1 cellular context compared by ENCODE assay signal in genomic region chr12:120640840-120641833, GRCh38.
TF ChIP-seq lines count a peak whose summit lies in the region.

No MANE protein-coding gene starts in this region.

TF ChIP-seq in H1, 55 proteins besides CTCF, POLR2A, EP300 and RAD21:
- no peak for TF ChIP-seq CREB1 (IDR thresholded peaks at IDR 0.05)
- TF ChIP-seq, protein P1, sequence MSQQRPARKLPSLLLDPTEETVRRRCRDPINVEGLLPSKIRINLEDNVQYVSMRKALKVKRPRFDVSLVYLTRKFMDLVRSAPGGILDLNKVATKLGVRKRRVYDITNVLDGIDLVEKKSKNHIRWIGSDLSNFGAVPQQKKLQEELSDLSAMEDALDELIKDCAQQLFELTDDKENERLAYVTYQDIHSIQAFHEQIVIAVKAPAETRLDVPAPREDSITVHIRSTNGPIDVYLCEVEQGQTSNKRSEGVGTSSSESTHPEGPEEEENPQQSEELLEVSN (IDR thresholded peaks at IDR 0.05): peak; percentile 68
- peak; percentile 33 for TF ChIP-seq CTBP2 (IDR thresholded peaks at IDR 0.05; ENCODE audit: borderline replicate concordance, insufficient read depth, insufficient read length, low read length)
- TF ChIP-seq SIN3A (conservative IDR thresholded peaks at IDR 0.05 in 1 of 2, IDR thresholded peaks at IDR 0.05 in 1 of 2; ENCODE audit: low read depth in 1 of 2, low read length in 2 of 2): peak; percentile 85 to 94; a peak in 3 of 4 replicates
- TF ChIP-seq KDM4A (IDR thresholded peaks at IDR 0.05; ENCODE audit: low read depth, low read length, severe bottlenecking): peak; percentile 74
- TF ChIP-seq, protein P2, sequence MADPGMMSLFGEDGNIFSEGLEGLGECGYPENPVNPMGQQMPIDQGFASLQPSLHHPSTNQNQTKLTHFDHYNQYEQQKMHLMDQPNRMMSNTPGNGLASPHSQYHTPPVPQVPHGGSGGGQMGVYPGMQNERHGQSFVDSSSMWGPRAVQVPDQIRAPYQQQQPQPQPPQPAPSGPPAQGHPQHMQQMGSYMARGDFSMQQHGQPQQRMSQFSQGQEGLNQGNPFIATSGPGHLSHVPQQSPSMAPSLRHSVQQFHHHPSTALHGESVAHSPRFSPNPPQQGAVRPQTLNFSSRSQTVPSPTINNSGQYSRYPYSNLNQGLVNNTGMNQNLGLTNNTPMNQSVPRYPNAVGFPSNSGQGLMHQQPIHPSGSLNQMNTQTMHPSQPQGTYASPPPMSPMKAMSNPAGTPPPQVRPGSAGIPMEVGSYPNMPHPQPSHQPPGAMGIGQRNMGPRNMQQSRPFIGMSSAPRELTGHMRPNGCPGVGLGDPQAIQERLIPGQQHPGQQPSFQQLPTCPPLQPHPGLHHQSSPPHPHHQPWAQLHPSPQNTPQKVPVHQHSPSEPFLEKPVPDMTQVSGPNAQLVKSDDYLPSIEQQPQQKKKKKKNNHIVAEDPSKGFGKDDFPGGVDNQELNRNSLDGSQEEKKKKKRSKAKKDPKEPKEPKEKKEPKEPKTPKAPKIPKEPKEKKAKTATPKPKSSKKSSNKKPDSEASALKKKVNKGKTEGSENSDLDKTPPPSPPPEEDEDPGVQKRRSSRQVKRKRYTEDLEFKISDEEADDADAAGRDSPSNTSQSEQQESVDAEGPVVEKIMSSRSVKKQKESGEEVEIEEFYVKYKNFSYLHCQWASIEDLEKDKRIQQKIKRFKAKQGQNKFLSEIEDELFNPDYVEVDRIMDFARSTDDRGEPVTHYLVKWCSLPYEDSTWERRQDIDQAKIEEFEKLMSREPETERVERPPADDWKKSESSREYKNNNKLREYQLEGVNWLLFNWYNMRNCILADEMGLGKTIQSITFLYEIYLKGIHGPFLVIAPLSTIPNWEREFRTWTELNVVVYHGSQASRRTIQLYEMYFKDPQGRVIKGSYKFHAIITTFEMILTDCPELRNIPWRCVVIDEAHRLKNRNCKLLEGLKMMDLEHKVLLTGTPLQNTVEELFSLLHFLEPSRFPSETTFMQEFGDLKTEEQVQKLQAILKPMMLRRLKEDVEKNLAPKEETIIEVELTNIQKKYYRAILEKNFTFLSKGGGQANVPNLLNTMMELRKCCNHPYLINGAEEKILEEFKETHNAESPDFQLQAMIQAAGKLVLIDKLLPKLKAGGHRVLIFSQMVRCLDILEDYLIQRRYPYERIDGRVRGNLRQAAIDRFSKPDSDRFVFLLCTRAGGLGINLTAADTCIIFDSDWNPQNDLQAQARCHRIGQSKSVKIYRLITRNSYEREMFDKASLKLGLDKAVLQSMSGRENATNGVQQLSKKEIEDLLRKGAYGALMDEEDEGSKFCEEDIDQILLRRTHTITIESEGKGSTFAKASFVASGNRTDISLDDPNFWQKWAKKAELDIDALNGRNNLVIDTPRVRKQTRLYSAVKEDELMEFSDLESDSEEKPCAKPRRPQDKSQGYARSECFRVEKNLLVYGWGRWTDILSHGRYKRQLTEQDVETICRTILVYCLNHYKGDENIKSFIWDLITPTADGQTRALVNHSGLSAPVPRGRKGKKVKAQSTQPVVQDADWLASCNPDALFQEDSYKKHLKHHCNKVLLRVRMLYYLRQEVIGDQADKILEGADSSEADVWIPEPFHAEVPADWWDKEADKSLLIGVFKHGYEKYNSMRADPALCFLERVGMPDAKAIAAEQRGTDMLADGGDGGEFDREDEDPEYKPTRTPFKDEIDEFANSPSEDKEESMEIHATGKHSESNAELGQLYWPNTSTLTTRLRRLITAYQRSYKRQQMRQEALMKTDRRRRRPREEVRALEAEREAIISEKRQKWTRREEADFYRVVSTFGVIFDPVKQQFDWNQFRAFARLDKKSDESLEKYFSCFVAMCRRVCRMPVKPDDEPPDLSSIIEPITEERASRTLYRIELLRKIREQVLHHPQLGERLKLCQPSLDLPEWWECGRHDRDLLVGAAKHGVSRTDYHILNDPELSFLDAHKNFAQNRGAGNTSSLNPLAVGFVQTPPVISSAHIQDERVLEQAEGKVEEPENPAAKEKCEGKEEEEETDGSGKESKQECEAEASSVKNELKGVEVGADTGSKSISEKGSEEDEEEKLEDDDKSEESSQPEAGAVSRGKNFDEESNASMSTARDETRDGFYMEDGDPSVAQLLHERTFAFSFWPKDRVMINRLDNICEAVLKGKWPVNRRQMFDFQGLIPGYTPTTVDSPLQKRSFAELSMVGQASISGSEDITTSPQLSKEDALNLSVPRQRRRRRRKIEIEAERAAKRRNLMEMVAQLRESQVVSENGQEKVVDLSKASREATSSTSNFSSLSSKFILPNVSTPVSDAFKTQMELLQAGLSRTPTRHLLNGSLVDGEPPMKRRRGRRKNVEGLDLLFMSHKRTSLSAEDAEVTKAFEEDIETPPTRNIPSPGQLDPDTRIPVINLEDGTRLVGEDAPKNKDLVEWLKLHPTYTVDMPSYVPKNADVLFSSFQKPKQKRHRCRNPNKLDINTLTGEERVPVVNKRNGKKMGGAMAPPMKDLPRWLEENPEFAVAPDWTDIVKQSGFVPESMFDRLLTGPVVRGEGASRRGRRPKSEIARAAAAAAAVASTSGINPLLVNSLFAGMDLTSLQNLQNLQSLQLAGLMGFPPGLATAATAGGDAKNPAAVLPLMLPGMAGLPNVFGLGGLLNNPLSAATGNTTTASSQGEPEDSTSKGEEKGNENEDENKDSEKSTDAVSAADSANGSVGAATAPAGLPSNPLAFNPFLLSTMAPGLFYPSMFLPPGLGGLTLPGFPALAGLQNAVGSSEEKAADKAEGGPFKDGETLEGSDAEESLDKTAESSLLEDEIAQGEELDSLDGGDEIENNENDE (IDR thresholded peaks at IDR 0.05; ENCODE audit: insufficient replicate concordance, low read length): no peak
- TF ChIP-seq TBP (IDR thresholded peaks at IDR 0.05; ENCODE audit: low read depth, low read length): peak; percentile 61; the same call in 1 of the 2 replicates
- no peak for TF ChIP-seq POLR2AphosphoS5 (IDR thresholded peaks at IDR 0.05; ENCODE audit: low read depth, low read length)
- no peak for TF ChIP-seq SRF (IDR thresholded peaks at IDR 0.05; ENCODE audit: low read depth, low read length)
- TF ChIP-seq, protein P3, sequence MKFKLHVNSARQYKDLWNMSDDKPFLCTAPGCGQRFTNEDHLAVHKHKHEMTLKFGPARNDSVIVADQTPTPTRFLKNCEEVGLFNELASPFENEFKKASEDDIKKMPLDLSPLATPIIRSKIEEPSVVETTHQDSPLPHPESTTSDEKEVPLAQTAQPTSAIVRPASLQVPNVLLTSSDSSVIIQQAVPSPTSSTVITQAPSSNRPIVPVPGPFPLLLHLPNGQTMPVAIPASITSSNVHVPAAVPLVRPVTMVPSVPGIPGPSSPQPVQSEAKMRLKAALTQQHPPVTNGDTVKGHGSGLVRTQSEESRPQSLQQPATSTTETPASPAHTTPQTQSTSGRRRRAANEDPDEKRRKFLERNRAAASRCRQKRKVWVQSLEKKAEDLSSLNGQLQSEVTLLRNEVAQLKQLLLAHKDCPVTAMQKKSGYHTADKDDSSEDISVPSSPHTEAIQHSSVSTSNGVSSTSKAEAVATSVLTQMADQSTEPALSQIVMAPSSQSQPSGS (IDR thresholded peaks at IDR 0.05; ENCODE audit: low read length): no peak
- no peak for TF ChIP-seq POU5F1 (IDR thresholded peaks at IDR 0.05; ENCODE audit: low read depth, low read length)
- TF ChIP-seq BACH1 (IDR thresholded peaks at IDR 0.05; ENCODE audit: low read length): no peak
- TF ChIP-seq ASH2L (IDR thresholded peaks at IDR 0.05; ENCODE audit: low read length): peak; percentile 52
- peak; percentile 48 for TF ChIP-seq TAF7 (optimal IDR thresholded peaks at IDR 0.05; ENCODE audit: borderline replicate concordance, low read depth, low read length)
- 0 out of 2 replicates have a peak, but pooled peaks have one; percentile 32 for TF ChIP-seq SUZ12 (IDR thresholded peaks at IDR 0.05; ENCODE audit: low read length)
- peak; percentile 85 for TF ChIP-seq MAX (IDR thresholded peaks at IDR 0.05)
- TF ChIP-seq BCL11A (IDR thresholded peaks at IDR 0.05; ENCODE audit: low read depth in 2 of 2, low read length in 2 of 2): no peak
- peak; percentile 17 to 85; a peak in 2 of 4 replicates for TF ChIP-seq HDAC2 (IDR thresholded peaks at IDR 0.05; ENCODE audit: borderline replicate concordance in 1 of 2, low read depth in 2 of 2, low read length in 2 of 2)
